ENCODE assay signal across 14 cellular contexts in the genomic region with DNA sequence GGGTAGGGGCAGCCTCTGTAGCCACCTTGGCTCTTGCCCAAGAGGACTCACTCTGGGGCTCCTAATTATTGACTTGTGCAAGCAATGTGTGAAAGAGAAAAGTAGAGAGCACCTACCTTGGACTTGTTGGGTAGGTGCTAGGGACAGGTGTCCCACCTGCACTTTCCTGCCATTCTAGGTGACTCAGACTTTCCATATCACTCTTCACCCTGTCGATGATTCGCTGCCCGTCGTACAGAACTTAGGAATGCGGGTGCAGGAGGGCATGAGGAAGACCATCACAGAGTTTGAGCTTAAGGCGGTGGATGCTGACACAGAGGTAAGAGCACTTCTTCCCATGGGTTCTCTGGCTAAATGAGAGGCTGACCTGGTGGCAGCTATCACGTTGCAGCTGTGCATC.
A peak's percentile ranks its signal among the peaks of the same experiment; 100 is the strongest.
DNase-seq lines count a peak whose midpoint lies in the region; ATAC-seq, FAIRE-seq and TF ChIP-seq lines count a peak whose summit lies in the region.
"Had no signal": no experiment of that assay in that cellular context is flagged by ENCODE, and none has a peak within 500 bp of the region (broad histone marks: within the 10 kb centered on the region; RNA-seq: fewer than 3 reads in every experiment).

No MANE protein-coding gene starts in this region.

- H3K4me1 ChIP-seq in HCT116 (ENCODE audit: control insufficient read depth in 1 of 2, insufficient read depth in 2 of 2, low read length in 2 of 2) (peaks cover 2 to 12% of the 10 kb centered on the region in 2 experiments; a peak in 2 of 4 replicates), IMR-90 (ENCODE audit: control insufficient read depth, insufficient read depth, low read length) (no peaks in the 10 kb centered on the region)
- H3K4me1 ChIP-seq: BLaER1 treated with 17β-estradiol and CSF1 and Interleukin-3, amounts not matched to agents 10 nM and 100 nM had no signal

- ATAC-seq in HCT116 (peak; percentile 71), IMR-90 (ENCODE audit: low read depth) (no peak)
- ATAC-seq: GM23338 had no signal

- H3K14ac ChIP-seq in IMR-90 (replicated peaks; ENCODE audit: low read depth, low read length): no peak overlapping the region

- no peak overlapping the region for H2BK120ac ChIP-seq in IMR-90 (ENCODE audit: low read depth, low read length)

- H3K4me2 ChIP-seq in HCT116 (ENCODE audit: low read length) (peak overlapping the region; percentile 22), IMR-90 (ENCODE audit: low read depth, low read length) (no peak overlapping the region)
- H3K4me2 ChIP-seq: BLaER1 treated with 17β-estradiol and CSF1 and Interleukin-3, amounts not matched to agents 10 nM and 100 nM; GM23338 had no signal

- no peak for TF ChIP-seq POLR2A in HCT116 (IDR thresholded peaks at IDR 0.05; ENCODE audit: borderline replicate concordance, extremely low read depth, insufficient read depth, insufficient read length)
- no peak for TF ChIP-seq POLR2A in IMR-90 (IDR thresholded peaks at IDR 0.05; ENCODE audit: low read depth, low read length)

- H3K9me3 Mint-ChIP-seq in activated CD4-positive, alpha-beta T cell treated with anti-CD3 and anti-CD28 coated beads, Interleukin-2, amount 10 ng/mL, durations not matched to agents 24 days and 14 days: no peaks in the 10 kb centered on the region
- H3K9me3 Mint-ChIP-seq in type B pancreatic cell: no peaks in the 10 kb centered on the region
- H3K9me3 Mint-ChIP-seq: GM23338 had no signal

- no peak overlapping the region for H2AFZ ChIP-seq in HCT116 (ENCODE audit: low read depth, low read length, poor library complexity, severe bottlenecking)
- H2AFZ ChIP-seq in IMR-90 (replicated peaks; ENCODE audit: low read length, poor library complexity): peak overlapping the region; percentile 38
- H2AFZ ChIP-seq: GM23338 had no signal

- H3K4me3 ChIP-seq in HCT116 (replicated peaks in 1 of 2; ENCODE audit: low read depth in 1 of 2, low read length in 2 of 2) (no peak overlapping the region), IMR-90 (ENCODE audit: insufficient read depth, low read depth, low read length) (no peak overlapping the region), bronchial epithelial cell (ENCODE audit: low read depth, low read length) (no peak overlapping the region)
- H3K4me3 ChIP-seq: BLaER1 treated with 17β-estradiol and CSF1 and Interleukin-3, amounts not matched to agents 10 nM and 100 nM; GM23338 had no signal

- no peak for FAIRE-seq in bronchial epithelial cell (lab: Jason Lieb, UNC)

- dilution Hi-C loops in IMR-90 (cut with HindIII; ENCODE audit: low sequenced_read_pairs, unreplicated experiment): no loop called here

- H3K27me3 Mint-ChIP-seq in activated CD4-positive, alpha-beta T cell treated with anti-CD3 and anti-CD28 coated beads, Interleukin-2, amount 10 ng/mL, durations not matched to agents 24 days and 14 days: peaks cover 7% of the 10 kb centered on the region
- H3K27me3 Mint-ChIP-seq in type B pancreatic cell: no peaks in the 10 kb centered on the region

- H3K27ac ChIP-seq in HCT116 (ENCODE audit: low read depth, low read length) (no peak overlapping the region), IMR-90 (ENCODE audit: insufficient read depth, low read length) (no peak overlapping the region)
- H3K27ac ChIP-seq: BLaER1 treated with 17β-estradiol and CSF1 and Interleukin-3, amounts not matched to agents 10 nM and 100 nM had no signal

- 60% methylated on average over 1 of the region's 7 CpGs; no CpG with 5 or more reads in 1 of the 2 experiments for WGBS in IMR-90 (ENCODE audit: extremely low coverage in 2 of 2, insufficient read length in 1 of 2), 2 experiments

- in situ Hi-C loops in IMR-90 (cut with MboI; ENCODE audit: low sequenced_read_pairs): no loop called here

- no peak overlapping the region for H2BK5ac ChIP-seq in IMR-90 (ENCODE audit: low read depth, low read length, poor library complexity, severe bottlenecking)

- TF ChIP-seq RAD21 in HCT116 (IDR thresholded peaks at IDR 0.05; ENCODE audit: low read depth): no peak
- TF ChIP-seq RAD21 in IMR-90 (IDR thresholded peaks at IDR 0.05; ENCODE audit: low read length): no peak

- no peak for TF ChIP-seq CTCF in HCT116 (IDR thresholded peaks at IDR 0.05 in 2 of 3, conservative IDR thresholded peaks at IDR 0.05 in 1 of 3; ENCODE audit: borderline replicate concordance in 1 of 3, insufficient read depth in 1 of 3, low read depth in 2 of 3, low read length in 2 of 3)
- no peak for TF ChIP-seq CTCF in IMR-90 (conservative IDR thresholded peaks at IDR 0.05; ENCODE audit: low read depth, low read length)
- no peak for TF ChIP-seq CTCF in bronchial epithelial cell (IDR thresholded peaks at IDR 0.05; ENCODE audit: insufficient read depth, low read length, severe bottlenecking)
- TF ChIP-seq CTCF in type B pancreatic cell (conservative IDR thresholded peaks at IDR 0.05): no peak

- H4K8ac ChIP-seq in IMR-90 (ENCODE audit: low read depth in 2 of 2, low read length in 2 of 2): no peak overlapping the region

- intact Hi-C loops in HCT116 (cut with micrococcal nuclease) (no loop called here), IMR-90 (cut with micrococcal nuclease) (no loop called here)
- intact Hi-C loops in activated CD4-positive, alpha-beta T cell treated with anti-CD3 and anti-CD28 coated beads, Interleukin-2, amount 10 ng/mL, durations not matched to agents 24 days and 14 days (cut with micrococcal nuclease): no loop called here

- no peak overlapping the region for H2BK20ac ChIP-seq in IMR-90 (ENCODE audit: low read depth, low read length)

- no peaks in the 10 kb centered on the region for H3K9me1 ChIP-seq in IMR-90 (ENCODE audit: insufficient read depth, low read length)

- no peak overlapping the region for H3K23ac ChIP-seq in IMR-90 (ENCODE audit: low read depth, low read length)

- no peak overlapping the region for H3K4ac ChIP-seq in IMR-90 (ENCODE audit: low read depth, low read length)

- CTCF ChIA-PET in HCT116 (lab: Charles Lee): no interaction called here
- CTCF ChIA-PET in IMR-90 (lab: Yijun Ruan, JAX): no interaction called here

- no peaks in the 10 kb centered on the region for H3K4me1 Mint-ChIP-seq in activated CD4-positive, alpha-beta T cell treated with anti-CD3 and anti-CD28 coated beads, Interleukin-2, amount 10 ng/mL, durations not matched to agents 24 days and 14 days
- H3K4me1 Mint-ChIP-seq in type B pancreatic cell (ENCODE audit: unreplicated experiment): peaks cover 4% of the 10 kb centered on the region
- H3K4me1 Mint-ChIP-seq: CD4-positive, CD25-positive, alpha-beta regulatory T cell; GM23338 had no signal

- no peak overlapping the region for H3K27ac Mint-ChIP-seq in activated CD4-positive, alpha-beta T cell treated with anti-CD3 and anti-CD28 coated beads, Interleukin-2, amount 10 ng/mL, durations not matched to agents 24 days and 14 days
- no peak overlapping the region for H3K27ac Mint-ChIP-seq in type B pancreatic cell
- H3K27ac Mint-ChIP-seq: CD4-positive, CD25-positive, alpha-beta regulatory T cell; GM23338 had no signal

- no TSS peak for BruUV-seq in HCT116 (replicated peaks; lab: Mats Ljungman, UMichigan)
- no TSS peak for BruUV-seq in IMR-90 (replicated peaks; lab: Mats Ljungman, UMichigan)

- peak; percentile 35 for DNase-seq in HCT116 (ENCODE audit: low read depth, low spot score)
- DNase-seq in IMR-90: no peak
- peak; percentile 84 for DNase-seq in bronchial epithelial cell (ENCODE audit: low read depth)
- DNase-seq in kidney tubule cell (ENCODE audit: low spot score): peak; percentile 74
- DNase-seq in activated CD4-positive, alpha-beta T cell treated with anti-CD3 and anti-CD28 coated beads, Interleukin-2, amount 10 ng/mL, durations not matched to agents 24 days and 14 days: no peak
- no peak for DNase-seq in NCI-H2107 (lab: John Stamatoyannopoulos, UW)
- DNase-seq in type B pancreatic cell (ENCODE audit: extremely low spot score, unreplicated experiment): no peak
- no peak for DNase-seq in UCSD-AML1 (lab: John Stamatoyannopoulos, UW; ENCODE audit: unreplicated experiment)
- DNase-seq: ACHN; CD4-positive, CD25-positive, alpha-beta regulatory T cell; DMS 273 treated with DMSO at 0.1 percent for 48 hours; H7 had no signal

- H3K18ac ChIP-seq in IMR-90 (ENCODE audit: low read depth, low read length): no peak overlapping the region

- H3K9me2 ChIP-seq in HCT116 (ENCODE audit: insufficient read depth): no peaks in the 10 kb centered on the region

- no peaks in the 10 kb centered on the region for H3K36me3 Mint-ChIP-seq in activated CD4-positive, alpha-beta T cell treated with anti-CD3 and anti-CD28 coated beads, Interleukin-2, amount 10 ng/mL, durations not matched to agents 24 days and 14 days (ENCODE audit: low read depth)
- peaks cover 31% of the 10 kb centered on the region for H3K36me3 Mint-ChIP-seq in type B pancreatic cell
- H3K36me3 Mint-ChIP-seq: CD4-positive, CD25-positive, alpha-beta regulatory T cell had no signal

- no peak overlapping the region for H2AK5ac ChIP-seq in IMR-90 (ENCODE audit: low read depth, low read length)

- no peaks in the 10 kb centered on the region for H3K79me1 ChIP-seq in IMR-90 (ENCODE audit: low read depth in 1 of 2, low read length in 2 of 2)

- H4K20me1 ChIP-seq in HCT116 (ENCODE audit: insufficient read depth): no peaks in the 10 kb centered on the region
- no peaks in the 10 kb centered on the region for H4K20me1 ChIP-seq in IMR-90 (ENCODE audit: insufficient read depth, low read length)
- H4K20me1 ChIP-seq: BLaER1 treated with 17β-estradiol and CSF1 and Interleukin-3, amounts not matched to agents 10 nM and 100 nM had no signal

- no peak overlapping the region for H4K91ac ChIP-seq in IMR-90 (ENCODE audit: insufficient read depth, low read depth, low read length)

- no peak overlapping the region for H2BK15ac ChIP-seq in IMR-90 (ENCODE audit: low read depth, low read length)

- H2AK9ac ChIP-seq in IMR-90 (replicated peaks; ENCODE audit: low read depth, low read length, poor library complexity): no peak overlapping the region

- H4K5ac ChIP-seq in IMR-90 (ENCODE audit: low read depth, low read length): no peak overlapping the region

- H3K56ac ChIP-seq in IMR-90 (ENCODE audit: extremely low read depth, insufficient read depth, low read length): no peak overlapping the region

- H3K27me3 ChIP-seq in HCT116 (ENCODE audit: insufficient read depth, low read length): no peaks in the 10 kb centered on the region
- 0 out of 2 replicates have a peak, but pooled peaks cover 6% of the 10 kb centered on the region for H3K27me3 ChIP-seq in IMR-90 (ENCODE audit: control insufficient read depth, insufficient read depth, low read length)
- no peaks in the 10 kb centered on the region for H3K27me3 ChIP-seq in bronchial epithelial cell (ENCODE audit: control insufficient read depth, insufficient read depth, low read length)
- H3K27me3 ChIP-seq: BLaER1 treated with 17β-estradiol and CSF1 and Interleukin-3, amounts not matched to agents 10 nM and 100 nM had no signal

- peaks cover 0 to 4% of the 10 kb centered on the region in 2 experiments; a peak in 1 of 4 replicates for H3K36me3 ChIP-seq in HCT116 (ENCODE audit: control insufficient read depth in 1 of 2, insufficient read depth in 2 of 2, low read length in 2 of 2)
- H3K36me3 ChIP-seq in IMR-90 (ENCODE audit: control insufficient read depth, insufficient read depth, low read length): no peaks in the 10 kb centered on the region
- H3K36me3 ChIP-seq in bronchial epithelial cell (ENCODE audit: control insufficient read depth, insufficient read depth, low read length): no peaks in the 10 kb centered on the region
- H3K36me3 ChIP-seq: BLaER1 treated with 17β-estradiol and CSF1 and Interleukin-3, amounts not matched to agents 10 nM and 100 nM had no signal

- H3K4me3 Mint-ChIP-seq in activated CD4-positive, alpha-beta T cell treated with anti-CD3 and anti-CD28 coated beads, Interleukin-2, amount 10 ng/mL, durations not matched to agents 24 days and 14 days: no peak overlapping the region
- no peak overlapping the region for H3K4me3 Mint-ChIP-seq in type B pancreatic cell
- H3K4me3 Mint-ChIP-seq: CD4-positive, CD25-positive, alpha-beta regulatory T cell; GM23338 had no signal

- POLR2A ChIA-PET in HCT116 (lab: Charles Lee): no interaction called here
- POLR2A ChIA-PET in IMR-90 (lab: Charles Lee; ENCODE audit: unreplicated experiment): interaction anchor here (0.5 kb wide), 1 partner anchor 26 kb away, joined by 3 read pairs; no protein-coding TSS in a partner anchor

- RAD21 ChIA-PET in HCT116 (lab: Charles Lee; ENCODE audit: low non-redundant PET in 1 of 2, low total read pairs in 2 of 2, uncharacterized antibody in 2 of 2, unreplicated experiment in 2 of 2): no interaction called here

- H3K9ac ChIP-seq in HCT116 (ENCODE audit: low read length) (no peak overlapping the region), IMR-90 (ENCODE audit: low read depth, low read length) (no peak overlapping the region)
- H3K9ac ChIP-seq: BLaER1 treated with 17β-estradiol and CSF1 and Interleukin-3, amounts not matched to agents 10 nM and 100 nM had no signal

- no peaks in the 10 kb centered on the region for H3K79me2 ChIP-seq in HCT116 (ENCODE audit: insufficient read depth, low read length)

- H3K9me3 ChIP-seq in HCT116 (ENCODE audit: control insufficient read depth in 1 of 2, insufficient read depth in 1 of 2, low read depth in 1 of 2, low read length in 2 of 2): no peaks in the 10 kb centered on the region
- H3K9me3 ChIP-seq in IMR-90 (ENCODE audit: control insufficient read depth, insufficient read depth, low read length): no peaks in the 10 kb centered on the region
- H3K9me3 ChIP-seq: BLaER1 treated with 17β-estradiol and CSF1 and Interleukin-3, amounts not matched to agents 10 nM and 100 nM had no signal

Comparison
In these comparisons a context has a peak if more than half of its experiments do, and no peak if none do; other contexts are left out.
1. DNase-seq: peak in HCT116 (single experiment), bronchial epithelial cell (single experiment) and kidney tubule cell (single experiment); none in IMR-90 (single experiment), activated CD4-positive, alpha-beta T cell treated with anti-CD3 and anti-CD28 coated beads, Interleukin-2, amount 10 ng/mL, durations not matched to agents 24 days and 14 days (single experiment), NCI-H2107 (single experiment), type B pancreatic cell (single experiment) and UCSD-AML1 (single experiment).